ENCODE assay signal across 22 cellular contexts in the genomic region with DNA sequence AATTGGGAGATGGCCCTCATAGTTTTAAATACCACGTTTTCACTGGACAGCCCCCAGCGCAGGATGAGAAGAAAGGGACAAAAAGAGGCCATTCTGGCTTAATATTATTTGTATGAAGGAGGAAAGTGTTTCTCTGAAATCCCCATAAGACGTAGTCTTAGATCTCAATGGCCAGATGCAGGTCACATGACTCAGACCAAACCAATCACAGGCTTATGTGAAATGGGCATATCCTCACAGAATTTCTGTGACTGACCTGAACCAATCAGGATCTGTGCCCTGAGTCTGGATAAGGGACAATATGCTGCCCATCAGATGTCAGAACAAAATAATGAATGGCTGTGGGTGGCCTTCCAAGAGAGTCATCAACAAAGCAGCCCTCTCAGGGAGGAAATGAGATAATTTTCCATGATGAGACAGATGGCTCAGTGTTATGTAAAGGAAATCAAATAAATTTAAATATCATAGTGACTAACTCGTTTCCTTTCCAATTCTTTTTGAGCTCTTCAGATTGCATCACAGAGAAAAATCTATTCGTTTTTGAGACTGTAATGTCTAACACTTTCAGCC.
DNase-seq lines count a peak whose midpoint lies in the region; ATAC-seq and TF ChIP-seq lines count a peak whose summit lies in the region.
"Had no signal": no experiment of that assay in that cellular context is flagged by ENCODE, and none has a peak within 500 bp of the region (broad histone marks: within the 10 kb centered on the region; RNA-seq: fewer than 3 reads in every experiment).

No MANE protein-coding gene starts in this region.

- no peak overlapping the region for H3K27ac ChIP-seq in colonic mucosa
- H3K27ac ChIP-seq: cardiac muscle cell, dorsolateral prefrontal cortex, parathyroid adenoma had no signal

- no peak for ATAC-seq in GM18909 (IDR thresholded peaks at IDR 0.05; ENCODE audit: poor library complexity, unreplicated experiment)
- ATAC-seq: activated naive CD8-positive, alpha-beta T cell treated with anti-CD3 and anti-CD28 coated beads, Interleukin-2, amount 50 U/mL, for 24 hours; left cardiac atrium; naive thymus-derived CD8-positive, alpha-beta T cell; sciatic nerve; stimulated activated effector memory CD8-positive, alpha-beta T cell treated with anti-CD3 and anti-CD28 coated beads, Interleukin-12 subunit alpha, Interleukin-12 subunit beta, amount 100 ng/mL, for 72 hours; T-cell had no signal

- intact Hi-C loops in colonic mucosa (cut with DNase I) = no loop called here

- no peaks in the 10 kb centered on the region for H3K4me1 ChIP-seq in colonic mucosa
- H3K4me1 ChIP-seq: HAP-1, parathyroid adenoma had no signal

- H3K4me3 ChIP-seq in colonic mucosa = no peak overlapping the region
- H3K4me3 ChIP-seq: cardiac muscle cell, dorsolateral prefrontal cortex, HAP-1 had no signal

- no peak for TF ChIP-seq CTCF in colonic mucosa (IDR thresholded peaks at IDR 0.05)

- H3K27me3 ChIP-seq in colonic mucosa = no peaks in the 10 kb centered on the region
- H3K27me3 ChIP-seq: cardiac muscle cell, dorsolateral prefrontal cortex had no signal

- no peaks in the 10 kb centered on the region for H3K36me3 ChIP-seq in colonic mucosa
- H3K36me3 ChIP-seq: cardiac muscle cell, HAP-1 had no signal

- no peaks in the 10 kb centered on the region for H3K9me3 ChIP-seq in colonic mucosa
- H3K9me3 ChIP-seq: HAP-1 had no signal

- DNase-seq in EL (peak; percentile 68), RKO (ENCODE audit: low spot score) (peak; percentile 34), dedifferentiated amniotic fluid mesenchymal stem cell (ENCODE audit: extremely low spot score) (peak; percentile 23), pulmonary artery endothelial cell (ENCODE audit: low read depth, low spot score) (peak; percentile 15), cerebellum (ENCODE audit: low spot score) (no peak), colonic mucosa (no peak)
- DNase-seq: activated CD4-positive, alpha-beta T cell treated with anti-CD3 and anti-CD28 coated beads, Interleukin-2, amount 10 ng/mL, durations not matched to agents 24 days and 14 days; activated naive CD8-positive, alpha-beta T cell treated with anti-CD3 and anti-CD28 coated beads, Interleukin-2, amount 50 U/mL, for 24 hours; CD8-positive, alpha-beta memory T cell; dorsolateral prefrontal cortex; left cardiac atrium; naive thymus-derived CD8-positive, alpha-beta T cell; NCI-H1417; NCI-H510A treated with DMSO at 0.1 percent for 48 hours; Right ventricle myocardium superior; T-cell had no signal

- no peak overlapping the region for H3K9ac ChIP-seq in colonic mucosa (ENCODE audit: low read depth in 2 of 2, low read length in 2 of 2)
- H3K9ac ChIP-seq: parathyroid adenoma had no signal

Comparison
In these comparisons a context has a peak if more than half of its experiments do, and no peak if none do; other contexts are left out.
1. DNase-seq: peak in EL (single experiment), RKO (single experiment), dedifferentiated amniotic fluid mesenchymal stem cell (single experiment) and pulmonary artery endothelial cell (single experiment); none in cerebellum (single experiment) and colonic mucosa (single experiment).